8 cellular contexts compared by ENCODE assay signal in the genomic region with DNA sequence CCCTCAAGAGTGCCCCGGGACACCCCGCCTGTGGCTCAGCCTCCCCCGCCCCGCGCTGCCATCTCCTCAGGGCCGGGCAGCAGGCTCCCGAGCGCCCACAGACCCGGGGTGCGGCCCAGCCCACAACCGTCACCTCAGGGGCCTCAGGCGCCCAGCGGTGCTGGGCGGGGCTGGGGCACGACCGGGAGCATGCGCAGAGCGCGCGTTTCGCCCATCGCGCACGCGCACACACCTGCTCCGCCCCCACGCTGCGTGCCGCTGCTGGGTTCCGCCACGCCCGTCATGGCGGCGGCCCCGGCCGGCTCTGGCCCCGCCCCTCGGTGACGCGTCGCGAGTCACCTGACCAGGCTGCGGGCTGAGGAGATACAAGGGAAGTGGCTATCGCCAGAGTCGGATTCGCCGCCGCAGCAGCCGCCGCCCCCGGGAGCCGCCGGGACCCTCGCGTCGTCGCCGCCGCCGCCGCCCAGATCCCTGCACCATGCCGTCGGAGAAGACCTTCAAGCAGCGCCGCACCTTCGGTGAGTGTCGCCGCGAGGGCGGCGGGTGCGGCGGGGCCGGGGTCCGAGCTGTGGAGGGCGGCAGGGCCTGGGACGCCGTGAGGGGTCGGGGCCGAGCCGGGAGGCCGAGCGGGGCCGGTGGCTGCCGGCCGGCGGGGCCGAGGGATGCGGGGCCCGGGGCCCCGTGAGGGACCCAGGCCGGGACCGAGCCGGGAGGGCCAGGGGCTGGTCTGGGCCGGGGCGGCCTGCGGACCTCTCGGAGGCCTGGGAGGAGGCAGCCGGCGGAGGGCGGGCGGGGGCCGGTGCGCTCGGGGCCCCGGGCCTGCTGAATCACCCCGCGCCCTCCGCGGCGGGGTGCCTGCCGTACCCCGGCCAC. TPM values are rescaled to one million over a fixed set of nuclear protein-coding genes. Genes with fewer than 3 reads are reported as not detected.
DNase-seq lines count a peak whose midpoint lies in the region; ATAC-seq and TF ChIP-seq lines count a peak whose summit lies in the region.

Gene MAP1LC3B, plus strand, starts transcription at position 387 of the 873 bp plus-strand sequence. Its CDS starts 92 bp downstream, at position 479.

- under 1% methylated on average over 113 of the region's 113 CpGs for WGBS in liver

- H3K9ac ChIP-seq in liver (ENCODE audit: low read depth in 1 of 2, low read length in 2 of 2): peak within 1 kb of the TSS; percentile 94 to 97

- no peak for TF ChIP-seq CTCF in C4-2B (conservative IDR thresholded peaks at IDR 0.05)
- TF ChIP-seq CTCF in liver (IDR thresholded peaks at IDR 0.05; ENCODE audit: low read depth, low read length, missing input control): no peak

- H3K27me3 Mint-ChIP-seq in dendritic cell treated with granulocyte-macrophage colony-stimulating factor and Interleukin-4, amounts not matched to agents 40 ng/mL and 50 ng/mL, for 4 days: no peaks in the 10 kb centered on the region

- H3K9me3 ChIP-seq in liver (ENCODE audit: control insufficient read depth in 4 of 4, low read length in 3 of 4): no peaks in the 10 kb centered on the region

- H3K27ac ChIP-seq in C4-2B (peak within 1 kb of the TSS; percentile 86), liver (ENCODE audit: low read depth in 1 of 2, low read length in 2 of 2) (peak within 1 kb of the TSS; percentile 99)

- no peak for TF ChIP-seq RAD21 in liver (IDR thresholded peaks at IDR 0.05)

- H3K4me3 ChIP-seq in liver (ENCODE audit: low read depth in 1 of 3, low read length in 3 of 3): peak within 1 kb of the TSS; percentile 95 to 96 (median 96)

- peaks cover 14 to 40% (median 18%) of the 10 kb centered on the region in 4 donors for H3K4me1 ChIP-seq in liver (ENCODE audit: control insufficient read depth in 4 of 4, insufficient read depth in 4 of 4, low read length in 3 of 4)

- H3K36me3 ChIP-seq in liver (ENCODE audit: control insufficient read depth in 4 of 4, insufficient read depth in 3 of 4, low read depth in 1 of 4, low read length in 3 of 4): peaks cover 0 to 4% (median 1%) of the 10 kb centered on the region in 4 donors

- ATAC-seq in GM19395 (IDR thresholded peaks at IDR 0.05; ENCODE audit: unreplicated experiment): peak; percentile 57
- ATAC-seq in HG03558 (IDR thresholded peaks at IDR 0.05; ENCODE audit: extremely low read depth, unreplicated experiment): peak; percentile 36

- H3K27ac Mint-ChIP-seq in dendritic cell treated with granulocyte-macrophage colony-stimulating factor and Interleukin-4, amounts not matched to agents 40 ng/mL and 50 ng/mL, for 4 days: peak within 1 kb of the TSS; percentile 99

- peak; percentile 80 for DNase-seq in NCI-H774 (lab: John Stamatoyannopoulos, UW)
- peak; percentile 92 to 94 for DNase-seq in activated CD4-positive, alpha-beta T cell treated with anti-CD3 and anti-CD28 coated beads, Interleukin-2, amount 50 U/mL, for 4 hours
- DNase-seq in stimulated activated CD4-positive, alpha-beta T cell treated with anti-CD3 and anti-CD28 coated beads, Interleukin-4, amount 100 ng/mL, for 1 hour: peak; percentile 97

- H3K36me3 Mint-ChIP-seq in dendritic cell treated with granulocyte-macrophage colony-stimulating factor and Interleukin-4, amounts not matched to agents 40 ng/mL and 50 ng/mL, for 4 days (ENCODE audit: low read depth): peaks cover 50% of the 10 kb centered on the region

- peaks cover 58% of the 10 kb centered on the region for H3K4me1 Mint-ChIP-seq in dendritic cell treated with granulocyte-macrophage colony-stimulating factor and Interleukin-4, amounts not matched to agents 40 ng/mL and 50 ng/mL, for 4 days (ENCODE audit: low read depth)

- intact Hi-C loops in dendritic cell treated with granulocyte-macrophage colony-stimulating factor and Interleukin-4, amounts not matched to agents 40 ng/mL and 50 ng/mL, for 4 days (cut with micrococcal nuclease): loop anchor here (1.0 to 5.0 kb wide), 2 partner anchors 8 to 75 kb away; partner anchors contain the start of gene C16orf95

- no peaks in the 10 kb centered on the region for H3K27me3 ChIP-seq in liver (ENCODE audit: control insufficient read depth in 4 of 4, insufficient read depth in 4 of 4, low read length in 3 of 4)

- H3K4me3 Mint-ChIP-seq in dendritic cell treated with granulocyte-macrophage colony-stimulating factor and Interleukin-4, amounts not matched to agents 40 ng/mL and 50 ng/mL, for 4 days: peak within 1 kb of the TSS; percentile 87

- no peaks in the 10 kb centered on the region for H3K9me3 Mint-ChIP-seq in dendritic cell treated with granulocyte-macrophage colony-stimulating factor and Interleukin-4, amounts not matched to agents 40 ng/mL and 50 ng/mL, for 4 days

TF ChIP-seq in liver, 16 proteins besides CTCF, POLR2A, EP300 and RAD21:
- TF ChIP-seq, protein P1, sequence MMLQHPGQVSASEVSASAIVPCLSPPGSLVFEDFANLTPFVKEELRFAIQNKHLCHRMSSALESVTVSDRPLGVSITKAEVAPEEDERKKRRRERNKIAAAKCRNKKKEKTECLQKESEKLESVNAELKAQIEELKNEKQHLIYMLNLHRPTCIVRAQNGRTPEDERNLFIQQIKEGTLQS (IDR thresholded peaks at IDR 0.05): no peak
- TF ChIP-seq FOXA1 (IDR thresholded peaks at IDR 0.05): no peak
- TF ChIP-seq EGR1 (IDR thresholded peaks at IDR 0.05; ENCODE audit: low read depth in 2 of 2): peak in 1 of 2 donors; percentile 90
- TF ChIP-seq TAF1 (conservative IDR thresholded peaks at IDR 0.05): no peak
- TF ChIP-seq YY1 (IDR thresholded peaks at IDR 0.05): peak; percentile 97
- TF ChIP-seq REST (IDR thresholded peaks at IDR 0.05): peak; percentile 25
- TF ChIP-seq SP1 (IDR thresholded peaks at IDR 0.05): peak; percentile 6
- TF ChIP-seq FOXA2 (IDR thresholded peaks at IDR 0.05): no peak

RNA-seq across cellular contexts. Expression of gene MAP1LC3B, which starts in this region (rescaled TPM):
- 10 to 100 TPM; 10.3 to 14.1 TPM for total RNA-seq in liver
- 10 to 100 TPM; 17.3 to 36.3 TPM for polyA plus RNA-seq in liver

Comparison
In these comparisons a context has a peak if more than half of its experiments do, and no peak if none do; other contexts are left out.
1. Peak in every context shown above with its lines: DNase-seq, ATAC-seq, H3K4me3 ChIP-seq and H3K27ac ChIP-seq.